In the genomic region with DNA sequence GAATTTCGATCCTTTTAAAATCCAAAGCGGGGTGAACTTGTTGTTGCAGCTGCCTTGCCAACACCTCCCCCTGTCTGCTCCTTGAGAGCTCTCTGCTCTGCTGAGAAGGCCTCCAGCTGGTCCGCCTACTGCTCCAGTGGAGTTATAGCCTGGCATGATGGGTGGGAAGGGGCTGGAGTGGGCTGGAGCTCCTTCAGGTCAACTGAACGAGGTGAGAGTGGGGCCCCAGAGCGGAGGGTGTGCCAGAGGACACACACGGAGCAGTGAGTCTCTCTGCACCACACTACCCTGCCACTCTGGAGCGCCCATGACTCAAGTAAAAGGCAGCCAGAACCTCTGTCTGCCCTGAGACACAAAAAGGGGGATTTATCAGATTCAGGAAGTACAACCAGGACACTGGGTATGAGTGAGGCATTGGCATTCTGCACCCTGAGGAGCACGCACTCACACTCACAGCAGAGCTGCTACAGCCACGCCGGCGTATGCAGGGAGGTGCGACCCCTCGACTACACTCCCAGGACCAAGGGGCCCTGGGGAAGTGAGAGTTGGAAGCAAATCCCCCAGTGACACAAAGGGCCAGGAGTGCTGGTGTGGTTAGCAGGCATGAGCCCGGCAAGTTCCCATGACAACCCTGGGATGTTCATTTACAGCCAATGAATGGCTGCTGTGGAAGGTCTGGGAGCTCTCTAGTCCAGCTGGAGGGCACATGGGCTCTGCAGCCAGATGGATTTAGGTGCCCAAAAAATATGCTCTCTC, we compare ENCODE assay signal across 1 cellular context.
TF ChIP-seq lines count a peak whose summit lies in the region.

No MANE protein-coding gene starts in this region.

TF ChIP-seq in GM23338, 12 proteins besides CTCF, POLR2A, EP300 and RAD21 (continued from another document):
- TF ChIP-seq, protein P1, sequence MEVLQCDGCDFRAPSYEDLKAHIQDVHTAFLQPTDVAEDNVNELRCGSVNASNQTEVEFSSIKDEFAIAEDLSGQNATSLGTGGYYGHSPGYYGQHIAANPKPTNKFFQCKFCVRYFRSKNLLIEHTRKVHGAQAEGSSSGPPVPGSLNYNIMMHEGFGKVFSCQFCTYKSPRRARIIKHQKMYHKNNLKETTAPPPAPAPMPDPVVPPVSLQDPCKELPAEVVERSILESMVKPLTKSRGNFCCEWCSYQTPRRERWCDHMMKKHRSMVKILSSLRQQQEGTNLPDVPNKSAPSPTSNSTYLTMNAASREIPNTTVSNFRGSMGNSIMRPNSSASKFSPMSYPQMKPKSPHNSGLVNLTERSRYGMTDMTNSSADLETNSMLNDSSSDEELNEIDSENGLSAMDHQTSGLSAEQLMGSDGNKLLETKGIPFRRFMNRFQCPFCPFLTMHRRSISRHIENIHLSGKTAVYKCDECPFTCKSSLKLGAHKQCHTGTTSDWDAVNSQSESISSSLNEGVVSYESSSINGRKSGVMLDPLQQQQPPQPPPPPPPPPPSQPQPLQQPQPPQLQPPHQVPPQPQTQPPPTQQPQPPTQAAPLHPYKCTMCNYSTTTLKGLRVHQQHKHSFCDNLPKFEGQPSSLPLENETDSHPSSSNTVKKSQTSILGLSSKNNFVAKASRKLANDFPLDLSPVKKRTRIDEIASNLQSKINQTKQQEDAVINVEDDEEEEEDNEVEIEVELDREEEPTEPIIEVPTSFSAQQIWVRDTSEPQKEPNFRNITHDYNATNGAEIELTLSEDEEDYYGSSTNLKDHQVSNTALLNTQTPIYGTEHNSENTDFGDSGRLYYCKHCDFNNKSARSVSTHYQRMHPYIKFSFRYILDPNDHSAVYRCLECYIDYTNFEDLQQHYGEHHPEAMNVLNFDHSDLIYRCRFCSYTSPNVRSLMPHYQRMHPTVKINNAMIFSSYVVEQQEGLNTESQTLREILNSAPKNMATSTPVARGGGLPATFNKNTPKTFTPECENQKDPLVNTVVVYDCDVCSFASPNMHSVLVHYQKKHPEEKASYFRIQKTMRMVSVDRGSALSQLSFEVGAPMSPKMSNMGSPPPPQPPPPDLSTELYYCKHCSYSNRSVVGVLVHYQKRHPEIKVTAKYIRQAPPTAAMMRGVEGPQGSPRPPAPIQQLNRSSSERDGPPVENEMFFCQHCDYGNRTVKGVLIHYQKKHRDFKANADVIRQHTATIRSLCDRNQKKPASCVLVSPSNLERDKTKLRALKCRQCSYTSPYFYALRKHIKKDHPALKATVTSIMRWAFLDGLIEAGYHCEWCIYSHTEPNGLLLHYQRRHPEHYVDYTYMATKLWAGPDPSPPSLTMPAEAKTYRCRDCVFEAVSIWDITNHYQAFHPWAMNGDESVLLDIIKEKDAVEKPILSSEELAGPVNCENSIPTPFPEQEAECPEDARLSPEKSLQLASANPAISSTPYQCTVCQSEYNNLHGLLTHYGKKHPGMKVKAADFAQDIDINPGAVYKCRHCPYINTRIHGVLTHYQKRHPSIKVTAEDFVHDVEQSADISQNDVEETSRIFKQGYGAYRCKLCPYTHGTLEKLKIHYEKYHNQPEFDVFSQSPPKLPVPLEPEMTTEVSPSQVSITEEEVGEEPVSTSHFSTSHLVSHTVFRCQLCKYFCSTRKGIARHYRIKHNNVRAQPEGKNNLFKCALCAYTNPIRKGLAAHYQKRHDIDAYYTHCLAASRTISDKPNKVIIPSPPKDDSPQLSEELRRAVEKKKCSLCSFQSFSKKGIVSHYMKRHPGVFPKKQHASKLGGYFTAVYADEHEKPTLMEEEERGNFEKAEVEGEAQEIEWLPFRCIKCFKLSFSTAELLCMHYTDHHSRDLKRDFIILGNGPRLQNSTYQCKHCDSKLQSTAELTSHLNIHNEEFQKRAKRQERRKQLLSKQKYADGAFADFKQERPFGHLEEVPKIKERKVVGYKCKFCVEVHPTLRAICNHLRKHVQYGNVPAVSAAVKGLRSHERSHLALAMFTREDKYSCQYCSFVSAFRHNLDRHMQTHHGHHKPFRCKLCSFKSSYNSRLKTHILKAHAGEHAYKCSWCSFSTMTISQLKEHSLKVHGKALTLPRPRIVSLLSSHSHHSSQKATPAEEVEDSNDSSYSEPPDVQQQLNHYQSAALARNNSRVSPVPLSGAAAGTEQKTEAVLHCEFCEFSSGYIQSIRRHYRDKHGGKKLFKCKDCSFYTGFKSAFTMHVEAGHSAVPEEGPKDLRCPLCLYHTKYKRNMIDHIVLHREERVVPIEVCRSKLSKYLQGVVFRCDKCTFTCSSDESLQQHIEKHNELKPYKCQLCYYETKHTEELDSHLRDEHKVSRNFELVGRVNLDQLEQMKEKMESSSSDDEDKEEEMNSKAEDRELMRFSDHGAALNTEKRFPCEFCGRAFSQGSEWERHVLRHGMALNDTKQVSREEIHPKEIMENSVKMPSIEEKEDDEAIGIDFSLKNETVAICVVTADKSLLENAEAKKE (CRISPR knock-in tag; IDR thresholded peaks at IDR 0.05), result no peak
